1 cellular context compared by ENCODE assay signal in genomic region chr7:118195837-118196474, GRCh38.
TF ChIP-seq lines count a peak whose summit lies in the region.

No MANE protein-coding gene starts in this region.

TF ChIP-seq in GM23338, 12 proteins besides CTCF, POLR2A, EP300 and RAD21 (continued from another document):
- TF ChIP-seq ZNF462 (CRISPR knock-in tag; IDR thresholded peaks at IDR 0.05), result no peak
TF ChIP-seq in GM23338: peak in this region for 0.
